ENCODE assay signal across 18 cellular contexts in genomic region chr11:87603887-87604286, GRCh38.
"Had no signal": no experiment of that assay in that cellular context is flagged by ENCODE, and none has a peak within 500 bp of the region (broad histone marks: within the 10 kb centered on the region; RNA-seq: fewer than 3 reads in every experiment).

No MANE protein-coding gene starts in this region.

- DNase-seq: activated CD4-positive, alpha-beta T cell treated with anti-CD3 and anti-CD28 coated beads for 1 hour; activated CD4-positive, alpha-beta T cell treated with anti-CD3 and anti-CD28 coated beads, Interleukin-2, amount 50 U/mL, for 4 hours; activated gamma-delta T cell; adrenal gland; brain microvascular endothelial cell; cortex of kidney; effector CD8-positive, alpha-beta T cell; left cardiac atrium; lower lobe of right lung; nephron progenitor cell; occipital lobe; stimulated activated CD4-positive, alpha-beta T cell treated with anti-CD3 and anti-CD28 coated beads, Interleukin-2, amount 100 ng/mL, for 48 hours; stimulated activated naive CD8-positive, alpha-beta T cell treated with anti-CD3 and anti-CD28 coated beads, Interleukin-15, amount 100 ng/mL, for 72 hours; SW 1271; T-helper 2 cell had no signal

- H3K36me3 ChIP-seq: adrenal gland, brain microvascular endothelial cell, esophagus muscularis mucosa, lower lobe of right lung had no signal

- H3K9me3 ChIP-seq: adrenal gland, esophagus muscularis mucosa, lower lobe of right lung had no signal

- ATAC-seq: lower lobe of right lung; stimulated activated naive CD8-positive, alpha-beta T cell treated with anti-CD3 and anti-CD28 coated beads, Interleukin-15, amount 100 ng/mL, for 72 hours had no signal

- H3K4me1 ChIP-seq: adrenal gland, esophagus muscularis mucosa, lower lobe of right lung had no signal

- H3K4me3 ChIP-seq: adrenal gland, esophagus muscularis mucosa, lower lobe of right lung, skin epidermis had no signal

- H3K27me3 ChIP-seq: adrenal gland, brain microvascular endothelial cell, esophagus muscularis mucosa had no signal

- H3K27ac ChIP-seq: adrenal gland, brain microvascular endothelial cell, esophagus muscularis mucosa, lower lobe of right lung, skin epidermis, VCaP had no signal
